Comparison of ENCODE assay signal across 1 cellular context in the genomic region with DNA sequence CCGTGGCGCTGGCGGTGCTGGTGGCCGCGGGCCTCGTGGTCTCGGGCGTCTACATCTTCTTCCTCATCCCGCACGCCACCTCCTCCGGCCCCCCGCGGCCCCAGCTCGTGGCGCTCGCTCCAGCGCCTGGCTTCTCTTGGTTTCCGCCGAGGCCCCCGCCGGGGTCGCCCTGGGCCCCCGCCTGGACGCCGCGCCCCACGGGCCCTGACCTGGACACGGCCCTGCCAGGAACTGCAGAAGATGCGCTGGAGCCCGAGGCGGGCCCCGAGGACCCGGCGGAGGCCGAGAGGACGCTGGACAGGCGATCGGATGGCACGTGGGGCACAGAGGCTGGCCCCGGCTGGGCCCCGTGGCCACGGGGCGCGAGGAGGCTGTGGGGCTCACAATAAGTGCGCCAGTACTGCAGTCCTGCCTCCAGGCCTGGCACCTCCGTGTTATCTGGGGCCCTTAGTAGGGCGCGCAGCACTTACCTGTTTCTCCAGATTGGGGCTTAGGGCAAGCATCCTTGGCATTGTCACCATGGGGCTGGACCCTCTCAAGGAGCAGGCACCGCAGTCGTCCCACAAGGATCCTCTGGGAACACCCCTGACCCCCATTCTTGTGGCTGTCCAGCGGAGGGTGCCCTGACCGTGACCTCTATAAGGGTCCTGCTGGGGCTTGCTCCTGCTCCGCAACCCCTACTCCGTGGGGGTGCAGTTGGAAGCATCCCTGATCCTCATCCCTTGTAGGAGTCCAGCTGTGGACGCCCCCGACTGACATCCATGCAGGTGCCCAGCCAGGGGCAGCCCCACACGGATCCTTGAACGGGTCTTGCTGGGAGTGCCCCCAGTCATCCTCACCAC.
TF ChIP-seq lines count a peak whose summit lies in the region.

No MANE protein-coding gene starts in this region.

TF ChIP-seq in K562, 482 proteins besides CTCF, POLR2A, EP300 and RAD21:
- TF ChIP-seq SMARCC2 (IDR thresholded peaks at IDR 0.05; ENCODE audit: low read depth) (no peak), CREB1 (IDR thresholded peaks at IDR 0.05) (no peak), CREB1 (CRISPR knock-in tag; IDR thresholded peaks at IDR 0.05) (no peak), TCF7L2 (IDR thresholded peaks at IDR 0.05; ENCODE audit: low read depth, low read length) (no peak), HNRNPL (IDR thresholded peaks at IDR 0.05; ENCODE audit: low read depth, low read length) (0 out of 2 replicates have a peak, but pooled peaks have one; percentile 50), U2AF1 (optimal IDR thresholded peaks at IDR 0.05; ENCODE audit: low read depth, low read length) (peak; percentile 19), TCF3 (CRISPR knock-in tag; IDR thresholded peaks at IDR 0.05) (no peak), POLR2H (tag; IDR thresholded peaks at IDR 0.05; ENCODE audit: low read depth) (no peak), ZNF589 (CRISPR knock-in tag; IDR thresholded peaks at IDR 0.05; ENCODE audit: low read depth) (no peak), KLF1 (tag; IDR thresholded peaks at IDR 0.05) (no peak), FOXK1 (CRISPR knock-in tag; IDR thresholded peaks at IDR 0.05; ENCODE audit: borderline replicate concordance) (no peak), MBD2 (IDR thresholded peaks at IDR 0.05; ENCODE audit: borderline replicate concordance, low read depth) (no peak), ZNF561 (CRISPR knock-in tag; conservative IDR thresholded peaks at IDR 0.05) (no peak), ZFP1 (CRISPR knock-in tag; IDR thresholded peaks at IDR 0.05) (no peak), PHB2 (IDR thresholded peaks at IDR 0.05; ENCODE audit: low read depth) (no peak), POLR2AphosphoS2 (IDR thresholded peaks at IDR 0.05; ENCODE audit: low read length) (no peak), RBFOX2 (IDR thresholded peaks at IDR 0.05; ENCODE audit: low read depth, low read length) (peak; percentile 35; the same call in 1 of the 2 replicates), SIN3A (IDR thresholded peaks at IDR 0.05; ENCODE audit: borderline replicate concordance in 2 of 2, control insufficient read depth in 1 of 2, low read depth in 2 of 2, low read length in 2 of 2) (no peak), ZNF253 (CRISPR knock-in tag; conservative IDR thresholded peaks at IDR 0.05) (no peak), ZNF766 (CRISPR knock-in tag; conservative IDR thresholded peaks at IDR 0.05) (no peak), ZNF165 (CRISPR knock-in tag; IDR thresholded peaks at IDR 0.05; ENCODE audit: borderline replicate concordance) (no peak), ZNF263 (CRISPR knock-in tag; IDR thresholded peaks at IDR 0.05; ENCODE audit: borderline replicate concordance) (no peak), RUNX1 (IDR thresholded peaks at IDR 0.05; ENCODE audit: low read depth) (no peak), MYNN (IDR thresholded peaks at IDR 0.05) (no peak), MYNN (CRISPR knock-in tag; IDR thresholded peaks at IDR 0.05) (no peak), ZNF444 (CRISPR knock-in tag; IDR thresholded peaks at IDR 0.05) (no peak), POLR2G (IDR thresholded peaks at IDR 0.05; ENCODE audit: low read depth, low read length) (peak; percentile 75), ELF1 (tag; IDR thresholded peaks at IDR 0.05) (no peak), NR4A1 (CRISPR knock-in tag; IDR thresholded peaks at IDR 0.05) (no peak), NR4A1 (tag; IDR thresholded peaks at IDR 0.05) (no peak), GABPB1 (CRISPR knock-in tag; IDR thresholded peaks at IDR 0.05) (no peak), TCFL5 (CRISPR knock-in tag; conservative IDR thresholded peaks at IDR 0.05) (no peak)
- TF ChIP-seq, protein P1, sequence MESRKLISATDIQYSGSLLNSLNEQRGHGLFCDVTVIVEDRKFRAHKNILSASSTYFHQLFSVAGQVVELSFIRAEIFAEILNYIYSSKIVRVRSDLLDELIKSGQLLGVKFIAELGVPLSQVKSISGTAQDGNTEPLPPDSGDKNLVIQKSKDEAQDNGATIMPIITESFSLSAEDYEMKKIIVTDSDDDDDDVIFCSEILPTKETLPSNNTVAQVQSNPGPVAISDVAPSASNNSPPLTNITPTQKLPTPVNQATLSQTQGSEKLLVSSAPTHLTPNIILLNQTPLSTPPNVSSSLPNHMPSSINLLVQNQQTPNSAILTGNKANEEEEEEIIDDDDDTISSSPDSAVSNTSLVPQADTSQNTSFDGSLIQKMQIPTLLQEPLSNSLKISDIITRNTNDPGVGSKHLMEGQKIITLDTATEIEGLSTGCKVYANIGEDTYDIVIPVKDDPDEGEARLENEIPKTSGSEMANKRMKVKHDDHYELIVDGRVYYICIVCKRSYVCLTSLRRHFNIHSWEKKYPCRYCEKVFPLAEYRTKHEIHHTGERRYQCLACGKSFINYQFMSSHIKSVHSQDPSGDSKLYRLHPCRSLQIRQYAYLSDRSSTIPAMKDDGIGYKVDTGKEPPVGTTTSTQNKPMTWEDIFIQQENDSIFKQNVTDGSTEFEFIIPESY (CRISPR knock-in tag; IDR thresholded peaks at IDR 0.05), result peak; percentile 84
- TF ChIP-seq, protein P2, sequence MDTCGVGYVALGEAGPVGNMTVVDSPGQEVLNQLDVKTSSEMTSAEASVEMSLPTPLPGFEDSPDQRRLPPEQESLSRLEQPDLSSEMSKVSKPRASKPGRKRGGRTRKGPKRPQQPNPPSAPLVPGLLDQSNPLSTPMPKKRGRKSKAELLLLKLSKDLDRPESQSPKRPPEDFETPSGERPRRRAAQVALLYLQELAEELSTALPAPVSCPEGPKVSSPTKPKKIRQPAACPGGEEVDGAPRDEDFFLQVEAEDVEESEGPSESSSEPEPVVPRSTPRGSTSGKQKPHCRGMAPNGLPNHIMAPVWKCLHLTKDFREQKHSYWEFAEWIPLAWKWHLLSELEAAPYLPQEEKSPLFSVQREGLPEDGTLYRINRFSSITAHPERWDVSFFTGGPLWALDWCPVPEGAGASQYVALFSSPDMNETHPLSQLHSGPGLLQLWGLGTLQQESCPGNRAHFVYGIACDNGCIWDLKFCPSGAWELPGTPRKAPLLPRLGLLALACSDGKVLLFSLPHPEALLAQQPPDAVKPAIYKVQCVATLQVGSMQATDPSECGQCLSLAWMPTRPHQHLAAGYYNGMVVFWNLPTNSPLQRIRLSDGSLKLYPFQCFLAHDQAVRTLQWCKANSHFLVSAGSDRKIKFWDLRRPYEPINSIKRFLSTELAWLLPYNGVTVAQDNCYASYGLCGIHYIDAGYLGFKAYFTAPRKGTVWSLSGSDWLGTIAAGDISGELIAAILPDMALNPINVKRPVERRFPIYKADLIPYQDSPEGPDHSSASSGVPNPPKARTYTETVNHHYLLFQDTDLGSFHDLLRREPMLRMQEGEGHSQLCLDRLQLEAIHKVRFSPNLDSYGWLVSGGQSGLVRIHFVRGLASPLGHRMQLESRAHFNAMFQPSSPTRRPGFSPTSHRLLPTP (IDR thresholded peaks at IDR 0.05; ENCODE audit: borderline replicate concordance, extremely low read depth, insufficient read length), result no peak
- TF ChIP-seq, protein P3, sequence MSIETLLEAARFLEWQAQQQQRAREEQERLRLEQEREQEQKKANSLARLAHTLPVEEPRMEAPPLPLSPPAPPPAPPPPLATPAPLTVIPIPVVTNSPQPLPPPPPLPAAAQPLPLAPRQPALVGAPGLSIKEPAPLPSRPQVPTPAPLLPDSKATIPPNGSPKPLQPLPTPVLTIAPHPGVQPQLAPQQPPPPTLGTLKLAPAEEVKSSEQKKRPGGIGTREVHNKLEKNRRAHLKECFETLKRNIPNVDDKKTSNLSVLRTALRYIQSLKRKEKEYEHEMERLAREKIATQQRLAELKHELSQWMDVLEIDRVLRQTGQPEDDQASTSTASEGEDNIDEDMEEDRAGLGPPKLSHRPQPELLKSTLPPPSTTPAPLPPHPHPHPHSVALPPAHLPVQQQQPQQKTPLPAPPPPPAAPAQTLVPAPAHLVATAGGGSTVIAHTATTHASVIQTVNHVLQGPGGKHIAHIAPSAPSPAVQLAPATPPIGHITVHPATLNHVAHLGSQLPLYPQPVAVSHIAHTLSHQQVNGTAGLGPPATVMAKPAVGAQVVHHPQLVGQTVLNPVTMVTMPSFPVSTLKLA (conservative IDR thresholded peaks at IDR 0.05), result no peak
- TF ChIP-seq, protein P4, sequence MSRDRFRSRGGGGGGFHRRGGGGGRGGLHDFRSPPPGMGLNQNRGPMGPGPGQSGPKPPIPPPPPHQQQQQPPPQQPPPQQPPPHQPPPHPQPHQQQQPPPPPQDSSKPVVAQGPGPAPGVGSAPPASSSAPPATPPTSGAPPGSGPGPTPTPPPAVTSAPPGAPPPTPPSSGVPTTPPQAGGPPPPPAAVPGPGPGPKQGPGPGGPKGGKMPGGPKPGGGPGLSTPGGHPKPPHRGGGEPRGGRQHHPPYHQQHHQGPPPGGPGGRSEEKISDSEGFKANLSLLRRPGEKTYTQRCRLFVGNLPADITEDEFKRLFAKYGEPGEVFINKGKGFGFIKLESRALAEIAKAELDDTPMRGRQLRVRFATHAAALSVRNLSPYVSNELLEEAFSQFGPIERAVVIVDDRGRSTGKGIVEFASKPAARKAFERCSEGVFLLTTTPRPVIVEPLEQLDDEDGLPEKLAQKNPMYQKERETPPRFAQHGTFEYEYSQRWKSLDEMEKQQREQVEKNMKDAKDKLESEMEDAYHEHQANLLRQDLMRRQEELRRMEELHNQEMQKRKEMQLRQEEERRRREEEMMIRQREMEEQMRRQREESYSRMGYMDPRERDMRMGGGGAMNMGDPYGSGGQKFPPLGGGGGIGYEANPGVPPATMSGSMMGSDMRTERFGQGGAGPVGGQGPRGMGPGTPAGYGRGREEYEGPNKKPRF (IDR thresholded peaks at IDR 0.05; ENCODE audit: low read depth, low read length), result peak; percentile 49; the same call in 1 of the 2 replicates
- TF ChIP-seq, protein P5, sequence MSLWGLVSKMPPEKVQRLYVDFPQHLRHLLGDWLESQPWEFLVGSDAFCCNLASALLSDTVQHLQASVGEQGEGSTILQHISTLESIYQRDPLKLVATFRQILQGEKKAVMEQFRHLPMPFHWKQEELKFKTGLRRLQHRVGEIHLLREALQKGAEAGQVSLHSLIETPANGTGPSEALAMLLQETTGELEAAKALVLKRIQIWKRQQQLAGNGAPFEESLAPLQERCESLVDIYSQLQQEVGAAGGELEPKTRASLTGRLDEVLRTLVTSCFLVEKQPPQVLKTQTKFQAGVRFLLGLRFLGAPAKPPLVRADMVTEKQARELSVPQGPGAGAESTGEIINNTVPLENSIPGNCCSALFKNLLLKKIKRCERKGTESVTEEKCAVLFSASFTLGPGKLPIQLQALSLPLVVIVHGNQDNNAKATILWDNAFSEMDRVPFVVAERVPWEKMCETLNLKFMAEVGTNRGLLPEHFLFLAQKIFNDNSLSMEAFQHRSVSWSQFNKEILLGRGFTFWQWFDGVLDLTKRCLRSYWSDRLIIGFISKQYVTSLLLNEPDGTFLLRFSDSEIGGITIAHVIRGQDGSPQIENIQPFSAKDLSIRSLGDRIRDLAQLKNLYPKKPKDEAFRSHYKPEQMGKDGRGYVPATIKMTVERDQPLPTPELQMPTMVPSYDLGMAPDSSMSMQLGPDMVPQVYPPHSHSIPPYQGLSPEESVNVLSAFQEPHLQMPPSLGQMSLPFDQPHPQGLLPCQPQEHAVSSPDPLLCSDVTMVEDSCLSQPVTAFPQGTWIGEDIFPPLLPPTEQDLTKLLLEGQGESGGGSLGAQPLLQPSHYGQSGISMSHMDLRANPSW (CRISPR knock-in tag; IDR thresholded peaks at IDR 0.05), result no peak
TF ChIP-seq in K562: peak in this region for 6.
